Comparison of ENCODE assay signal across 38 cellular contexts in genomic region chr2:140986456-140986855, GRCh38.
"Had no signal": no experiment of that assay in that cellular context is flagged by ENCODE, and none has a peak within 500 bp of the region (broad histone marks: within the 10 kb centered on the region; RNA-seq: fewer than 3 reads in every experiment).

No MANE protein-coding gene starts in this region.

- H3K9me3 Mint-ChIP-seq: activated CD4-positive, alpha-beta T cell treated with anti-CD3 and anti-CD28 coated beads, Interleukin-2, amount 10 ng/mL, durations not matched to agents 7 days and 5 days; T-helper 1 cell treated with Interleukin-12 subunit alpha and Interleukin-12 subunit beta and Interleukin-4 antibody, amounts not matched to agents 30 μg/mL and 1 μg/mL, for 36 hours had no signal

- H3K4me3 ChIP-seq: ascending aorta, body of pancreas, breast epithelium had no signal

- H3K27ac Mint-ChIP-seq: activated CD4-positive, alpha-beta memory T cell treated with anti-CD3 and anti-CD28 coated beads, Interleukin-2, amount 10 ng/mL, durations not matched to agents 7 days and 5 days; activated CD4-positive, alpha-beta T cell treated with anti-CD3 and anti-CD28 coated beads for 36 hours; activated CD4-positive, alpha-beta T cell treated with anti-CD3 and anti-CD28 coated beads, Interleukin-2, amount 10 ng/mL, durations not matched to agents 7 days and 5 days; activated CD8-positive, alpha-beta memory T cell treated with anti-CD3 and anti-CD28 coated beads, Interleukin-2, amount 10 ng/mL, durations not matched to agents 7 days and 5 days; activated CD8-positive, alpha-beta T cell treated with anti-CD3 and anti-CD28 coated beads, Interleukin-2, amount 10 ng/mL, durations not matched to agents 7 days and 5 days; activated naive CD4-positive, alpha-beta T cell treated with anti-CD3 and anti-CD28 coated beads, Interleukin-2, amount 10 ng/mL, durations not matched to agents 7 days and 5 days; activated naive CD4-positive, alpha-beta T cell treated with anti-CD3 and anti-CD28 coated beads, Interleukin-2, amount 50 U/mL, for 24 hours; activated naive CD8-positive, alpha-beta T cell; activated naive CD8-positive, alpha-beta T cell treated with anti-CD3 and anti-CD28 coated beads, Interleukin-2, amount 10 ng/mL, durations not matched to agents 7 days and 5 days; activated naive CD8-positive, alpha-beta T cell treated with anti-CD3 and anti-CD28 coated beads, Interleukin-2, amount 50 U/mL, for 24 hours; activated T-cell treated with anti-CD3 and anti-CD28 coated beads, Interleukin-2, amount 50 U/mL, for 24 hours; activated T-helper 2 cell treated with anti-CD3 and anti-CD28 coated beads, Interferon-gamma antibody, Interleukin-2, Interleukin-4, amounts not matched to agents 10 μg/mL and 5 μg/mL and 100 μg/mL, durations not matched to agents 14 hours and 24 hours and 36 hours; T-helper 1 cell treated with Interleukin-12 subunit alpha and Interleukin-12 subunit beta and Interleukin-4 antibody, amounts not matched to agents 30 μg/mL and 1 μg/mL, for 36 hours; T-helper 2 cell treated with Interferon-gamma antibody and Interleukin-4, amounts not matched to agents 5 μg/mL and 100 μg/mL, for 36 hours had no signal

- H3K36me3 Mint-ChIP-seq: activated CD8-positive, alpha-beta memory T cell treated with anti-CD3 and anti-CD28 coated beads, Interleukin-2, amount 10 ng/mL, durations not matched to agents 7 days and 5 days; activated naive CD4-positive, alpha-beta T cell treated with anti-CD3 and anti-CD28 coated beads, Interleukin-2, amount 10 ng/mL, durations not matched to agents 7 days and 5 days; activated naive CD4-positive, alpha-beta T cell treated with anti-CD3 and anti-CD28 coated beads, Interleukin-2, amount 50 U/mL, for 24 hours; activated naive CD8-positive, alpha-beta T cell; activated naive CD8-positive, alpha-beta T cell treated with anti-CD3 and anti-CD28 coated beads, Interleukin-2, amount 10 ng/mL, durations not matched to agents 7 days and 5 days had no signal

- H3K9me3 ChIP-seq: ascending aorta, body of pancreas, breast epithelium had no signal

- H3K27me3 ChIP-seq: ascending aorta, body of pancreas, brain microvascular endothelial cell, breast epithelium had no signal

- H3K36me3 ChIP-seq: ascending aorta, brain microvascular endothelial cell, breast epithelium had no signal

- ATAC-seq: activated CD4-positive, alpha-beta T cell treated with anti-CD3 and anti-CD28 coated beads for 36 hours; activated CD4-positive, CD25-positive, alpha-beta regulatory T cell treated with anti-CD3 and anti-CD28 coated beads, Interleukin-2, amount 50 U/mL, for 24 hours; activated CD8-positive, alpha-beta memory T cell treated with anti-CD3 and anti-CD28 coated beads, Interleukin-2, amount 10 ng/mL, durations not matched to agents 7 days and 5 days; activated CD8-positive, alpha-beta T cell treated with anti-CD3 and anti-CD28 coated beads, Interleukin-2, amount 10 ng/mL, durations not matched to agents 7 days and 5 days; activated naive CD8-positive, alpha-beta T cell treated with anti-CD3 and anti-CD28 coated beads, Interleukin-2, amount 50 U/mL, for 24 hours; body of pancreas had no signal

- H3K4me1 ChIP-seq: ascending aorta, body of pancreas, breast epithelium had no signal

- H3K27ac ChIP-seq: ascending aorta, body of pancreas, brain microvascular endothelial cell, breast epithelium, VCaP had no signal

- H3K27me3 Mint-ChIP-seq: activated CD4-positive, alpha-beta memory T cell treated with anti-CD3 and anti-CD28 coated beads, Interleukin-2, amount 10 ng/mL, durations not matched to agents 7 days and 5 days; activated CD4-positive, alpha-beta T cell treated with anti-CD3 and anti-CD28 coated beads for 36 hours; activated CD4-positive, alpha-beta T cell treated with anti-CD3 and anti-CD28 coated beads, Interleukin-2, amount 10 ng/mL, durations not matched to agents 7 days and 5 days; activated CD8-positive, alpha-beta memory T cell treated with anti-CD3 and anti-CD28 coated beads, Interleukin-2, amount 10 ng/mL, durations not matched to agents 7 days and 5 days; activated naive CD4-positive, alpha-beta T cell treated with anti-CD3 and anti-CD28 coated beads, Interleukin-2, amount 10 ng/mL, durations not matched to agents 7 days and 5 days; activated naive CD4-positive, alpha-beta T cell treated with anti-CD3 and anti-CD28 coated beads, Interleukin-2, amount 50 U/mL, for 24 hours; activated naive CD8-positive, alpha-beta T cell; activated naive CD8-positive, alpha-beta T cell treated with anti-CD3 and anti-CD28 coated beads, Interleukin-2, amount 10 ng/mL, durations not matched to agents 7 days and 5 days; activated naive CD8-positive, alpha-beta T cell treated with anti-CD3 and anti-CD28 coated beads, Interleukin-2, amount 50 U/mL, for 24 hours; activated T-cell treated with anti-CD3 and anti-CD28 coated beads, Interleukin-2, amount 50 U/mL, for 24 hours; central memory CD8-positive, alpha-beta T cell had no signal

- H3K4me3 Mint-ChIP-seq: activated CD4-positive, alpha-beta memory T cell treated with anti-CD3 and anti-CD28 coated beads, Interleukin-2, amount 10 ng/mL, durations not matched to agents 7 days and 5 days; activated CD4-positive, alpha-beta T cell treated with anti-CD3 and anti-CD28 coated beads for 36 hours; activated CD4-positive, alpha-beta T cell treated with anti-CD3 and anti-CD28 coated beads, Interleukin-2, amount 10 ng/mL, durations not matched to agents 7 days and 5 days; activated CD8-positive, alpha-beta memory T cell treated with anti-CD3 and anti-CD28 coated beads, Interleukin-2, amount 10 ng/mL, durations not matched to agents 7 days and 5 days; activated CD8-positive, alpha-beta T cell treated with anti-CD3 and anti-CD28 coated beads, Interleukin-2, amount 10 ng/mL, durations not matched to agents 7 days and 5 days; activated naive CD4-positive, alpha-beta T cell treated with anti-CD3 and anti-CD28 coated beads, Interleukin-2, amount 10 ng/mL, durations not matched to agents 7 days and 5 days; activated naive CD4-positive, alpha-beta T cell treated with anti-CD3 and anti-CD28 coated beads, Interleukin-2, amount 50 U/mL, for 24 hours; activated naive CD8-positive, alpha-beta T cell; activated naive CD8-positive, alpha-beta T cell treated with anti-CD3 and anti-CD28 coated beads, Interleukin-2, amount 10 ng/mL, durations not matched to agents 7 days and 5 days; activated naive CD8-positive, alpha-beta T cell treated with anti-CD3 and anti-CD28 coated beads, Interleukin-2, amount 50 U/mL, for 24 hours; activated T-cell treated with anti-CD3 and anti-CD28 coated beads, Interleukin-2, amount 50 U/mL, for 24 hours; central memory CD8-positive, alpha-beta T cell; T-helper 1 cell treated with Interleukin-12 subunit alpha and Interleukin-12 subunit beta and Interleukin-4 antibody, amounts not matched to agents 30 μg/mL and 1 μg/mL, for 36 hours; T-helper 2 cell treated with Interferon-gamma antibody and Interleukin-4, amounts not matched to agents 5 μg/mL and 100 μg/mL, for 36 hours had no signal

- H3K4me1 Mint-ChIP-seq: activated CD4-positive, alpha-beta memory T cell treated with anti-CD3 and anti-CD28 coated beads, Interleukin-2, amount 10 ng/mL, durations not matched to agents 7 days and 5 days; activated CD4-positive, alpha-beta T cell treated with anti-CD3 and anti-CD28 coated beads for 36 hours; activated CD4-positive, alpha-beta T cell treated with anti-CD3 and anti-CD28 coated beads, Interleukin-2, amount 10 ng/mL, durations not matched to agents 7 days and 5 days; activated CD8-positive, alpha-beta memory T cell treated with anti-CD3 and anti-CD28 coated beads, Interleukin-2, amount 10 ng/mL, durations not matched to agents 7 days and 5 days; activated naive CD4-positive, alpha-beta T cell treated with anti-CD3 and anti-CD28 coated beads, Interleukin-2, amount 10 ng/mL, durations not matched to agents 7 days and 5 days; activated naive CD4-positive, alpha-beta T cell treated with anti-CD3 and anti-CD28 coated beads, Interleukin-2, amount 50 U/mL, for 24 hours; activated naive CD8-positive, alpha-beta T cell treated with anti-CD3 and anti-CD28 coated beads, Interleukin-2, amount 10 ng/mL, durations not matched to agents 7 days and 5 days; activated naive CD8-positive, alpha-beta T cell treated with anti-CD3 and anti-CD28 coated beads, Interleukin-2, amount 50 U/mL, for 24 hours; central memory CD8-positive, alpha-beta T cell had no signal

- DNase-seq: activated CD4-positive, alpha-beta memory T cell treated with anti-CD3 and anti-CD28 coated beads, Interleukin-2, amount 10 ng/mL, durations not matched to agents 7 days and 5 days; activated CD4-positive, alpha-beta T cell treated with anti-CD3 and anti-CD28 coated beads for 1 hour; activated CD4-positive, alpha-beta T cell treated with anti-CD3 and anti-CD28 coated beads for 36 hours; activated CD4-positive, alpha-beta T cell treated with anti-CD3 and anti-CD28 coated beads for 48 hours; activated CD4-positive, alpha-beta T cell treated with anti-CD3 and anti-CD28 coated beads, Interleukin-2, amount 10 ng/mL, durations not matched to agents 7 days and 5 days; activated CD4-positive, alpha-beta T cell treated with anti-CD3 and anti-CD28 coated beads, Interleukin-2, amount 50 U/mL, for 48 hours; activated CD4-positive, CD25-positive, alpha-beta regulatory T cell; activated CD8-positive, alpha-beta memory T cell treated with anti-CD3 and anti-CD28 coated beads for 24 hours; activated CD8-positive, alpha-beta memory T cell treated with anti-CD3 and anti-CD28 coated beads, Interleukin-2, amount 10 ng/mL, durations not matched to agents 7 days and 5 days; activated CD8-positive, alpha-beta memory T cell treated with anti-CD3 and anti-CD28 coated beads, Interleukin-2, amount 50 U/mL, for 48 hours; activated CD8-positive, alpha-beta T cell treated with anti-CD3 and anti-CD28 coated beads, Interleukin-2, amount 10 ng/mL, durations not matched to agents 7 days and 5 days; activated effector memory CD4-positive, alpha-beta T cell treated with Interleukin-2 at 50 U/mL for 16 hours; activated gamma-delta T cell; activated naive CD4-positive, alpha-beta T cell treated with anti-CD3 and anti-CD28 coated beads, Interleukin-2, amount 10 ng/mL, durations not matched to agents 7 days and 5 days; activated naive CD4-positive, alpha-beta T cell treated with Interleukin-2 at 50 U/mL for 16 hours; activated naive CD8-positive, alpha-beta T cell treated with anti-CD3 and anti-CD28 coated beads, Interleukin-2, amount 10 ng/mL, durations not matched to agents 7 days and 5 days; activated naive CD8-positive, alpha-beta T cell treated with anti-CD3 and anti-CD28 coated beads, Interleukin-2, amount 50 U/mL, for 24 hours; activated T-cell treated with anti-CD3 and anti-CD28 coated beads, Interleukin-2, amount 50 U/mL, for 24 hours; activated T-cell treated with anti-CD3 and anti-CD28 coated beads, Interleukin-2, amount 50 U/mL, for 48 hours; amygdala; anterior cingulate cortex; body of pancreas; brain microvascular endothelial cell; caudate nucleus; cerebellar nuclear complex; T-helper 1 cell; T-helper 2 cell; T-helper 9 cell had no signal
